ENCODE assay signal across 17 cellular contexts in the genomic region with DNA sequence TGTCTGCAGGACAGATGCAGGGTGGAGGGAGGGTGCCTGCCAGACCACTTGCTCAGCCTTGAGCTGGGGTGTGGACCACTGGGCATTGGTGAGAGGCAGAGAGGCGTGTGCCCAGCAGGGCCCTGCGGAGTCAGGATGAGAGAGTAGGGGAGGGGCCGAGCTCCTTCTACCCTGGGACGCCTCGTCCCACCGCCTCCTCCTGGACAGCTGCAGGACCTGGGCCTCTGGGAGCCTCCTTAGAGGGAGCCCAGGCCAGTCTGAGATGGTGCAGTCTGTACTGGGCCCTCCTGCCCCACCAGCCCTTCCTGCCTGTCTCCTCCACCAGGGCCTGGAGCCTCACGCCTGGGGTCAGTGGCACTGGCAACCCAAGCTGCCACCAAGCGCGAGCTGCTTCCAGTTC. TPM values are rescaled to one million over a fixed set of nuclear protein-coding genes. Genes with fewer than 3 reads are reported as not detected.
DNase-seq lines count a peak whose midpoint lies in the region; ATAC-seq and TF ChIP-seq lines count a peak whose summit lies in the region.
"Had no signal": no experiment of that assay in that cellular context is flagged by ENCODE, and none has a peak within 500 bp of the region (broad histone marks: within the 10 kb centered on the region; RNA-seq: fewer than 3 reads in every experiment).

No MANE protein-coding gene starts in this region.

- H3K27me3 ChIP-seq in GM23338 (ENCODE audit: insufficient read depth) (no peaks in the 10 kb centered on the region), NT2/D1 (ENCODE audit: insufficient read depth, insufficient read length) (peaks cover 6% of the 10 kb centered on the region), neuronal stem cell (ENCODE audit: control insufficient read depth in 3 of 3, insufficient read depth in 3 of 3, low read depth in 1 of 3, low read length in 3 of 3) (peaks cover 0 to 50% (median 0%) of the 10 kb centered on the region in 3 experiments)

- H3K9me3 Mint-ChIP-seq in GM23338: no peaks in the 10 kb centered on the region
- H3K9me3 Mint-ChIP-seq: IgD-negative memory B cell had no signal

- no peak overlapping the region for H4K8ac ChIP-seq in neuronal stem cell (ENCODE audit: low read depth, low read length)

- H3K27ac ChIP-seq in GM23338 (ENCODE audit: low read depth) (no peak overlapping the region), neuronal stem cell (replicated peaks; ENCODE audit: low read length) (no peak overlapping the region)
- H3K27ac ChIP-seq: GM23248, KMS-11 had no signal

- H3K4me3 Mint-ChIP-seq in GM23338: no peak overlapping the region
- H3K4me3 Mint-ChIP-seq: CD14-positive monocyte; CD4-positive, alpha-beta memory T cell; IgD-negative memory B cell had no signal

- no peaks in the 10 kb centered on the region for H3K4me1 Mint-ChIP-seq in GM23338

- H3K9me3 ChIP-seq in NT2/D1 (ENCODE audit: insufficient read depth, low read length) (no peaks in the 10 kb centered on the region), neuronal stem cell (replicated peaks in 1 of 2; ENCODE audit: control insufficient read depth in 2 of 2, insufficient read depth in 1 of 2, low read depth in 1 of 2, low read length in 2 of 2) (peaks cover 0 to 4% of the 10 kb centered on the region in 2 donors)

- no peak overlapping the region for H3K4me2 ChIP-seq in GM23338
- no peak overlapping the region for H3K4me2 ChIP-seq in neuronal stem cell (ENCODE audit: insufficient read depth, low read length, poor library complexity, severe bottlenecking)
- H3K4me2 ChIP-seq: KMS-11 had no signal

- no peak overlapping the region for H3K23ac ChIP-seq in neuronal stem cell (ENCODE audit: low read depth, low read length, poor library complexity)

- no peak overlapping the region for H2AFZ ChIP-seq in GM23338
- no peak overlapping the region for H2AFZ ChIP-seq in neuronal stem cell (ENCODE audit: low read length)
- H2AFZ ChIP-seq: GM23248 had no signal

- H3K9ac ChIP-seq in NT2/D1 (ENCODE audit: insufficient read length, low read depth) (peak overlapping the region; percentile 36), neuronal stem cell (ENCODE audit: low read depth, low read length, poor library complexity) (no peak overlapping the region)
- H3K9ac ChIP-seq: GM23248, KMS-11 had no signal

- H3K14ac ChIP-seq in neuronal stem cell (ENCODE audit: low read length): no peak overlapping the region

- no peaks in the 10 kb centered on the region for H3K36me3 ChIP-seq in GM23338 (ENCODE audit: insufficient read depth)
- H3K36me3 ChIP-seq in NT2/D1 (ENCODE audit: insufficient read depth, insufficient read length, low read length): no peaks in the 10 kb centered on the region
- H3K36me3 ChIP-seq in neuronal stem cell (replicated peaks in 1 of 2; ENCODE audit: control insufficient read depth in 2 of 2, insufficient read depth in 2 of 2, low read length in 2 of 2): no peaks in the 10 kb centered on the region

- H2BK5ac ChIP-seq in neuronal stem cell (ENCODE audit: low read length): peak overlapping the region; percentile 44

- no peak overlapping the region for H3K18ac ChIP-seq in neuronal stem cell (ENCODE audit: low read length)

- H3K4me1 ChIP-seq in GM23338 (ENCODE audit: insufficient read depth) (no peaks in the 10 kb centered on the region), NT2/D1 (ENCODE audit: insufficient read depth, insufficient read length) (peaks cover 25% of the 10 kb centered on the region), neuronal stem cell (ENCODE audit: control insufficient read depth in 2 of 2, insufficient read depth in 1 of 2, low read depth in 1 of 2, low read length in 2 of 2) (peaks cover 7 to 10% of the 10 kb centered on the region in 2 donors)

- H4K20me1 ChIP-seq in GM23338 (replicated peaks; ENCODE audit: insufficient read depth): no peaks in the 10 kb centered on the region

- no peak for TF ChIP-seq CTCF in GM23338 (conservative IDR thresholded peaks at IDR 0.05; ENCODE audit: low read depth in 2 of 2)

- DNase-seq in GM23338 (ENCODE audit: low spot score) (no peak), NT2/D1 (ENCODE audit: low read depth, low spot score) (no peak), neuronal stem cell (ENCODE audit: low spot score) (no peak), UCSD-AML1 (lab: John Stamatoyannopoulos, UW; ENCODE audit: unreplicated experiment) (no peak), NCI-H1105 (lab: John Stamatoyannopoulos, UW) (no peak), NCI-H524 (lab: John Stamatoyannopoulos, UW) (no peak)
- DNase-seq: ACHN; CD4-positive, alpha-beta memory T cell; DMS153; DMS79; GDM1; GM23248; H7 had no signal

- no peak overlapping the region for H4K91ac ChIP-seq in neuronal stem cell (ENCODE audit: low read depth, low read length, poor library complexity)

- H3K27ac Mint-ChIP-seq in GM23338: no peak overlapping the region
- H3K27ac Mint-ChIP-seq: CD4-positive, alpha-beta memory T cell had no signal

- peaks cover 2% of the 10 kb centered on the region for H3K27me3 Mint-ChIP-seq in GM23338 (ENCODE audit: insufficient read depth, low read depth, poor library complexity)
- H3K27me3 Mint-ChIP-seq: CD4-positive, alpha-beta memory T cell had no signal

- H2AK5ac ChIP-seq in neuronal stem cell (ENCODE audit: low read depth, low read length): peak overlapping the region; percentile 24

- no peaks in the 10 kb centered on the region for H3K9me2 ChIP-seq in GM23338 (ENCODE audit: insufficient read depth)

- no peaks in the 10 kb centered on the region for H3K36me3 Mint-ChIP-seq in GM23338 (ENCODE audit: low read depth)
- H3K36me3 Mint-ChIP-seq: CD14-positive monocyte; CD4-positive, alpha-beta memory T cell; IgD-negative memory B cell had no signal

- no peaks in the 10 kb centered on the region for H3K79me2 ChIP-seq in GM23338 (replicated peaks; ENCODE audit: insufficient read depth)

- peak overlapping the region; percentile 12 for H2BK12ac ChIP-seq in neuronal stem cell (ENCODE audit: low read length)

- peak overlapping the region; percentile 78 for H2BK15ac ChIP-seq in neuronal stem cell (ENCODE audit: low read length)

- H3F3A ChIP-seq in GM23338 (replicated peaks; ENCODE audit: low read depth): no peaks in the 10 kb centered on the region

- no peak overlapping the region for H3K4ac ChIP-seq in neuronal stem cell (ENCODE audit: low read length)

- H3K4me3 ChIP-seq in GM23338 (no peak overlapping the region), NT2/D1 (ENCODE audit: insufficient read length, low read depth) (no peak overlapping the region), neuronal stem cell (ENCODE audit: low read length in 2 of 2) (peak overlapping the region in 1 of 2 donors; percentile 34)
- H3K4me3 ChIP-seq: GM23248 had no signal

- peak; percentile 24; the same call in 2 of the 3 replicates for ATAC-seq in GM23338
- ATAC-seq in HG02938 (IDR thresholded peaks at IDR 0.05; ENCODE audit: unreplicated experiment): no peak

- no peaks in the 10 kb centered on the region for H3K79me1 ChIP-seq in neuronal stem cell (ENCODE audit: low read depth, low read length)

- no peak overlapping the region for H2BK120ac ChIP-seq in neuronal stem cell (ENCODE audit: low read depth, low read length)

- no CpG with 5 or more reads among the region's 9 CpGs for WGBS in neuronal stem cell (ENCODE audit: extremely low coverage in 2 of 2, insufficient read length in 2 of 2, insufficient replicate concordance in 1 of 2), 2 donors

TF ChIP-seq in GM23338, 12 proteins besides CTCF, POLR2A, EP300 and RAD21:
- TF ChIP-seq REST (IDR thresholded peaks at IDR 0.05; ENCODE audit: unreplicated experiment) (no peak), NANOG (IDR thresholded peaks at IDR 0.05; ENCODE audit: borderline replicate concordance) (no peak), STAT1 (IDR thresholded peaks at IDR 0.05; ENCODE audit: unreplicated experiment) (no peak), EZH2phosphoT487 (IDR thresholded peaks at IDR 0.05; ENCODE audit: unreplicated experiment) (no peak), ZNF114 (CRISPR knock-in tag; IDR thresholded peaks at IDR 0.05) (no peak)
- TF ChIP-seq, protein P1, sequence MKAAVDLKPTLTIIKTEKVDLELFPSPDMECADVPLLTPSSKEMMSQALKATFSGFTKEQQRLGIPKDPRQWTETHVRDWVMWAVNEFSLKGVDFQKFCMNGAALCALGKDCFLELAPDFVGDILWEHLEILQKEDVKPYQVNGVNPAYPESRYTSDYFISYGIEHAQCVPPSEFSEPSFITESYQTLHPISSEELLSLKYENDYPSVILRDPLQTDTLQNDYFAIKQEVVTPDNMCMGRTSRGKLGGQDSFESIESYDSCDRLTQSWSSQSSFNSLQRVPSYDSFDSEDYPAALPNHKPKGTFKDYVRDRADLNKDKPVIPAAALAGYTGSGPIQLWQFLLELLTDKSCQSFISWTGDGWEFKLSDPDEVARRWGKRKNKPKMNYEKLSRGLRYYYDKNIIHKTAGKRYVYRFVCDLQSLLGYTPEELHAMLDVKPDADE (IDR thresholded peaks at IDR 0.05): no peak

RNA-seq across cellular contexts. Expression of gene ACSF3, which starts 35.9 kb away (rescaled TPM):
- 22.8 and 23.1 TPM in 2 replicates for total RNA-seq in GM23338 (2014; rRNA removed; shearing (Covaris generic))
- 11.3 and 12.8 TPM in 2 replicates for polyA plus RNA-seq in GM23338 (2016; fragmentation: Nextera tagmentation; extraction: Ambion mirVana)
- polyA plus RNA-seq in neuronal stem cell (2013, experiment 1 of 2): 8.9 TPM
- 9.7 TPM for polyA plus RNA-seq in neuronal stem cell (2013, experiment 2 of 2)
